Comparison of ENCODE assay signal across 1 cellular context in the genomic region with DNA sequence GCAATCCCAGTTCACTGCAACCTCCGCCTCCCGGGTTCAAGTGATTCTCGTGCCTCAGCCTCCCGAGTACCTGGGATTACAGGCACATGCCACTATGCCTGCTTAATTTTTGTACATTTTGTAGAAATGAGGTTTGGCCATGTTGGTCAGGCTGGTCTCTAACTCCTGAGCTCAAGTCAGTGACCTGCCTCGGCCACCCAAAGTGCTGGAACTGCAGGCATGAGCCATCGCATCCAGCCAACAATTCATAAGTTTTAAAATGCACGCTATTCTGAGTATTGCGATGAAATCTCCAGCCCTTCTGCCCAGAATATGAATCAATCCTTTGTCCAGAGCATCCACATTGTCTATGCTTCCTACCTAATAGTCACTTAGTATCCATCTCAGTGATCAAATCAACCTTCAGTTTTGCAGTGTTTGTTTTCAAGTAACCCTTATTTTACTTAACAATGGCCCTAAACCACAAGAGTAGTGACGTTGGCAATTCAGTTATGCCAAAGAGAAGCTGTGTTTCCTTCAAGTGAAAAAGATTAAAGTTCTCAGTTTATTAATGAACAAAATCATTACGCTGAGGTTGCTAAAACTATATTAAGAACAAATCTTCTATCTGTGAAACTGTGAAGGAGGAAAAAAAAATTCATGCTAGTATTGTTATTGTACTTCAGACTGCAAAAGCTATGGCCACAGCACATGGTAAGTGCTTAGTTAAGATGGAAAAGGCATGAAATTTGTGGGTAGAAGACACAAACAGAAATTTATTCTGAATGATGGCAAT.
TF ChIP-seq lines count a peak whose summit lies in the region.

No MANE protein-coding gene starts in this region.

TF ChIP-seq in HepG2, 621 proteins besides CTCF, POLR2A, EP300 and RAD21 (continued from another document):
- TF ChIP-seq ZNF574 (CRISPR knock-in tag; IDR thresholded peaks at IDR 0.05) (no peak), PCBP1 (IDR thresholded peaks at IDR 0.05; ENCODE audit: borderline replicate concordance, low read depth, low read length) (no peak), ZNF292 (CRISPR knock-in tag; IDR thresholded peaks at IDR 0.05; ENCODE audit: borderline replicate concordance, low read depth) (no peak), ZNF335 (CRISPR knock-in tag; IDR thresholded peaks at IDR 0.05) (no peak), KAT8 (CRISPR knock-in tag; IDR thresholded peaks at IDR 0.05) (no peak), MAFF (IDR thresholded peaks at IDR 0.05; ENCODE audit: low read depth, low read length) (peak; percentile 49), RNF2 (conservative IDR thresholded peaks at IDR 0.05; ENCODE audit: low read depth) (no peak), ZNF770 (CRISPR knock-in tag; IDR thresholded peaks at IDR 0.05) (0 out of 2 replicates have a peak, but pooled peaks have one; percentile 37), PLRG1 (conservative IDR thresholded peaks at IDR 0.05) (no peak), BRCA1 (CRISPR knock-in tag; IDR thresholded peaks at IDR 0.05) (no peak), ZNF256 (CRISPR knock-in tag; conservative IDR thresholded peaks at IDR 0.05) (no peak), HDAC2 (CRISPR knock-in tag; IDR thresholded peaks at IDR 0.05) (no peak), RBM22 (optimal IDR thresholded peaks at IDR 0.05; ENCODE audit: low read length) (no peak), ZNF10 (CRISPR knock-in tag; IDR thresholded peaks at IDR 0.05; ENCODE audit: borderline replicate concordance, low read depth) (no peak), REST (IDR thresholded peaks at IDR 0.05; ENCODE audit: borderline replicate concordance in 1 of 2, low read depth in 1 of 2, low read length in 2 of 2) (no peak), SALL2 (CRISPR knock-in tag; IDR thresholded peaks at IDR 0.05) (no peak), ZBTB20 (CRISPR knock-in tag; IDR thresholded peaks at IDR 0.05; ENCODE audit: borderline replicate concordance, low read depth) (no peak), ZNF30 (CRISPR knock-in tag; IDR thresholded peaks at IDR 0.05) (no peak), SIX4 (CRISPR knock-in tag; IDR thresholded peaks at IDR 0.05) (no peak), MAFK (conservative IDR thresholded peaks at IDR 0.05 in 1 of 2, IDR thresholded peaks at IDR 0.05 in 1 of 2; ENCODE audit: low read length in 2 of 2) (peak; percentile 57 to 73), BRF2 (CRISPR knock-in tag; IDR thresholded peaks at IDR 0.05) (no peak), ZNF407 (CRISPR knock-in tag; IDR thresholded peaks at IDR 0.05; ENCODE audit: not compliant biosample characterization) (no peak), KDM6A (CRISPR knock-in tag; IDR thresholded peaks at IDR 0.05; ENCODE audit: low read depth) (no peak)
- TF ChIP-seq, protein P1, sequence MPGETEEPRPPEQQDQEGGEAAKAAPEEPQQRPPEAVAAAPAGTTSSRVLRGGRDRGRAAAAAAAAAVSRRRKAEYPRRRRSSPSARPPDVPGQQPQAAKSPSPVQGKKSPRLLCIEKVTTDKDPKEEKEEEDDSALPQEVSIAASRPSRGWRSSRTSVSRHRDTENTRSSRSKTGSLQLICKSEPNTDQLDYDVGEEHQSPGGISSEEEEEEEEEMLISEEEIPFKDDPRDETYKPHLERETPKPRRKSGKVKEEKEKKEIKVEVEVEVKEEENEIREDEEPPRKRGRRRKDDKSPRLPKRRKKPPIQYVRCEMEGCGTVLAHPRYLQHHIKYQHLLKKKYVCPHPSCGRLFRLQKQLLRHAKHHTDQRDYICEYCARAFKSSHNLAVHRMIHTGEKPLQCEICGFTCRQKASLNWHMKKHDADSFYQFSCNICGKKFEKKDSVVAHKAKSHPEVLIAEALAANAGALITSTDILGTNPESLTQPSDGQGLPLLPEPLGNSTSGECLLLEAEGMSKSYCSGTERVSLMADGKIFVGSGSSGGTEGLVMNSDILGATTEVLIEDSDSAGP (CRISPR knock-in tag; IDR thresholded peaks at IDR 0.05; ENCODE audit: borderline replicate concordance) = no peak
- TF ChIP-seq, protein P2, sequence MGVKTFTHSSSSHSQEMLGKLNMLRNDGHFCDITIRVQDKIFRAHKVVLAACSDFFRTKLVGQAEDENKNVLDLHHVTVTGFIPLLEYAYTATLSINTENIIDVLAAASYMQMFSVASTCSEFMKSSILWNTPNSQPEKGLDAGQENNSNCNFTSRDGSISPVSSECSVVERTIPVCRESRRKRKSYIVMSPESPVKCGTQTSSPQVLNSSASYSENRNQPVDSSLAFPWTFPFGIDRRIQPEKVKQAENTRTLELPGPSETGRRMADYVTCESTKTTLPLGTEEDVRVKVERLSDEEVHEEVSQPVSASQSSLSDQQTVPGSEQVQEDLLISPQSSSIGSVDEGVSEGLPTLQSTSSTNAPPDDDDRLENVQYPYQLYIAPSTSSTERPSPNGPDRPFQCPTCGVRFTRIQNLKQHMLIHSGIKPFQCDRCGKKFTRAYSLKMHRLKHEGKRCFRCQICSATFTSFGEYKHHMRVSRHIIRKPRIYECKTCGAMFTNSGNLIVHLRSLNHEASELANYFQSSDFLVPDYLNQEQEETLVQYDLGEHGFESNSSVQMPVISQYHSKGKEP (CRISPR knock-in tag; IDR thresholded peaks at IDR 0.05) = no peak
